In genomic region chr7:100588438-100588837, GRCh38 we compare ENCODE assay signal across 8 cellular contexts. TPM values are rescaled to one million over a fixed set of nuclear protein-coding genes. Genes with fewer than 3 reads are reported as not detected.
DNase-seq lines count a peak whose midpoint lies in the region; TF ChIP-seq lines count a peak whose summit lies in the region.

No MANE protein-coding gene starts in this region.

- peaks cover 0 to 13% of the 10 kb centered on the region in 2 donors for H3K36me3 Mint-ChIP-seq in CD4-positive, alpha-beta memory T cell

- H3K27ac Mint-ChIP-seq in CD4-positive, alpha-beta memory T cell = peak overlapping the region in 2 of 7 donors; percentile 19 to 37

- peak overlapping the region in 7 of 8 donors; percentile 14 to 77 (median 51) for H3K4me3 Mint-ChIP-seq in CD4-positive, alpha-beta memory T cell

- H3K27me3 ChIP-seq in CD4-positive, alpha-beta memory T cell (ENCODE audit: insufficient read depth, low read length) = no peaks in the 10 kb centered on the region
- H3K27me3 ChIP-seq in WERI-Rb-1 (ENCODE audit: insufficient read depth, low read depth, severe bottlenecking) = no peaks in the 10 kb centered on the region

- intact Hi-C loops in CD4-positive, alpha-beta memory T cell (cut with micrococcal nuclease) = loop anchor here (1.0 kb wide), 1 partner anchor 24 kb away; no protein-coding TSS in a partner anchor
- intact Hi-C loops in posterior vena cava (cut with DNase I) = no loop called here

- H3K27ac ChIP-seq in CD4-positive, alpha-beta memory T cell (ENCODE audit: low read depth, low read length) = no peak overlapping the region
- H3K27ac ChIP-seq in WERI-Rb-1 = no peak overlapping the region

- no peak overlapping the region for H3K4me3 ChIP-seq in CD4-positive, alpha-beta memory T cell (ENCODE audit: low read length in 2 of 2)
- H3K4me3 ChIP-seq in WERI-Rb-1 (ENCODE audit: low read depth, low read length) = no peak overlapping the region

- H3K4me1 ChIP-seq in CD4-positive, alpha-beta memory T cell (ENCODE audit: insufficient read depth, low read length) = peaks cover 19% of the 10 kb centered on the region

- H3K9me3 ChIP-seq in CD4-positive, alpha-beta memory T cell (ENCODE audit: control insufficient read depth in 1 of 2, low read length in 2 of 2) = no peaks in the 10 kb centered on the region
- H3K9me3 ChIP-seq in WERI-Rb-1 (ENCODE audit: severe bottlenecking) = no peaks in the 10 kb centered on the region

- CTCF ChIA-PET in CD4-positive, alpha-beta memory T cell (lab: Charles Lee; ENCODE audit: partially characterized antibody) = interaction anchor here (0.6 to 12.0 kb wide), 24 partner anchors 11 to 264 kb away, joined by 3 to 266 read pairs (median 4); partner anchors contain the start of genes MOSPD3, NYAP1, PCOLCE and POP7

- POLR2A ChIA-PET in CD4-positive, alpha-beta memory T cell (lab: Charles Lee; ENCODE audit: partially characterized antibody) = interaction anchor here (1.2 to 11.4 kb wide), 6 partner anchors 11 to 114 kb away, joined by 4 to 307 read pairs (median 6); partner anchors contain the start of genes MOSPD3, PCOLCE and SAP25

- peak; percentile 51 for TF ChIP-seq CTCF in WERI-Rb-1 (IDR thresholded peaks at IDR 0.05; ENCODE audit: low read depth, low read length)

- peaks cover 0 to 3% (median 0%) of the 10 kb centered on the region in 8 donors for H3K9me3 Mint-ChIP-seq in CD4-positive, alpha-beta memory T cell

- peaks cover 11 to 27% (median 13%) of the 10 kb centered on the region in 4 donors for H3K4me1 Mint-ChIP-seq in CD4-positive, alpha-beta memory T cell

- no peak for DNase-seq in CD4-positive, alpha-beta memory T cell
- DNase-seq in HCEC 1CT = peak; percentile 30
- DNase-seq in WERI-Rb-1 = no peak
- DNase-seq in left kidney (ENCODE audit: low read depth, low spot score) = peak; percentile 55
- no peak for DNase-seq in putamen (ENCODE audit: low spot score)
- DNase-seq in posterior vena cava (ENCODE audit: low spot score) = no peak
- no peak for DNase-seq in HT-29 (ENCODE audit: low spot score)
- DNase-seq in iPS-NIHi7 (ENCODE audit: extremely low spot score) = no peak

- no peaks in the 10 kb centered on the region for H3K36me3 ChIP-seq in CD4-positive, alpha-beta memory T cell (ENCODE audit: insufficient read depth, low read length)
- peaks cover 9% of the 10 kb centered on the region for H3K36me3 ChIP-seq in WERI-Rb-1

- peaks cover 2 to 3% of the 10 kb centered on the region in 2 donors for H3K27me3 Mint-ChIP-seq in CD4-positive, alpha-beta memory T cell

RNA-seq across cellular contexts. Expression of gene FBXO24, which starts 2.3 kb away (rescaled TPM):
- 1 to 10 TPM; 1.6 to 2.1 TPM for total RNA-seq in CD4-positive, alpha-beta memory T cell
- polyA plus RNA-seq in CD4-positive, alpha-beta memory T cell = under 1 TPM; 0.36 to 0.77 TPM
- under 1 TPM; 0.14 to 0.51 TPM for total RNA-seq in posterior vena cava
- total RNA-seq in HT-29 (2014; rRNA removed; shearing (Covaris generic)) = 0.29 and 0.36 TPM in 2 replicates

RNA-seq across cellular contexts. Expression of gene LRCH4, which starts 2.5 kb away (rescaled TPM):
- total RNA-seq in CD4-positive, alpha-beta memory T cell = 100 to 1,000 TPM; 392 to 412 TPM
- polyA plus RNA-seq in CD4-positive, alpha-beta memory T cell = 100 to 1,000 TPM; 119 to 167 TPM
- 10 to 100 TPM; 28.5 to 30.7 TPM for total RNA-seq in posterior vena cava
- 58.1 and 72.9 TPM in 2 replicates for total RNA-seq in HT-29 (2014; rRNA removed; shearing (Covaris generic))

RNA-seq across cellular contexts. Expression of gene PCOLCE, which starts 13.7 kb away (rescaled TPM):
- 10 to 100 TPM in 1 of 2 experiments, 1 to 10 TPM in 1; 7.2 to 10.6 TPM for total RNA-seq in CD4-positive, alpha-beta memory T cell
- polyA plus RNA-seq in CD4-positive, alpha-beta memory T cell = 1 to 10 TPM; 1.3 to 1.6 TPM
- 100 to 1,000 TPM in 1 of 2 donors, 10 to 100 TPM in 1; 79.5 to 230 TPM for total RNA-seq in posterior vena cava
- total RNA-seq in HT-29 (2014; rRNA removed; shearing (Covaris generic)) = 4.7 and 5.2 TPM in 2 replicates

RNA-seq across cellular contexts. Expression of gene SAP25, which starts 14.7 kb away (rescaled TPM):
- total RNA-seq in CD4-positive, alpha-beta memory T cell = 100 to 1,000 TPM; 119 to 126 TPM
- polyA plus RNA-seq in CD4-positive, alpha-beta memory T cell = under 1 TPM in 1 of 2 donors, not detected in 1; 0.72 TPM
- 1 to 10 TPM; 2.8 to 5.0 TPM for total RNA-seq in posterior vena cava
- 0.63 and 1.5 TPM in 2 replicates for total RNA-seq in HT-29 (2014; rRNA removed; shearing (Covaris generic))

RNA-seq across cellular contexts. Expression of gene MOSPD3, which starts 23.9 kb away (rescaled TPM):
- 10 to 100 TPM; 13.4 to 15.6 TPM for total RNA-seq in CD4-positive, alpha-beta memory T cell
- polyA plus RNA-seq in CD4-positive, alpha-beta memory T cell = 10 to 100 TPM; 24.6 to 32.1 TPM
- 10 to 100 TPM; 10.8 to 16.3 TPM for total RNA-seq in posterior vena cava
- 16.4 and 18.4 TPM in 2 replicates for total RNA-seq in HT-29 (2014; rRNA removed; shearing (Covaris generic))

Comparison
In these comparisons a context has a peak if more than half of its experiments do, and no peak if none do; other contexts are left out.
1. DNase-seq: peak in HCEC 1CT (single experiment) and left kidney (single experiment); none in CD4-positive, alpha-beta memory T cell (0 of 5), WERI-Rb-1 (single experiment), putamen (single experiment), posterior vena cava (single experiment), HT-29 (single experiment) and iPS-NIHi7 (single experiment).
2. RNA of gene PCOLCE, which starts 13.7 kb away (total RNA-seq): 79.5 to 230 TPM in posterior vena cava; 7.2 to 10.6 TPM in CD4-positive, alpha-beta memory T cell and 4.7 to 5.2 TPM in HT-29; every median in the first group is over 4 times any median in the second.